Comparison of ENCODE assay signal across 12 cellular contexts in the genomic region with DNA sequence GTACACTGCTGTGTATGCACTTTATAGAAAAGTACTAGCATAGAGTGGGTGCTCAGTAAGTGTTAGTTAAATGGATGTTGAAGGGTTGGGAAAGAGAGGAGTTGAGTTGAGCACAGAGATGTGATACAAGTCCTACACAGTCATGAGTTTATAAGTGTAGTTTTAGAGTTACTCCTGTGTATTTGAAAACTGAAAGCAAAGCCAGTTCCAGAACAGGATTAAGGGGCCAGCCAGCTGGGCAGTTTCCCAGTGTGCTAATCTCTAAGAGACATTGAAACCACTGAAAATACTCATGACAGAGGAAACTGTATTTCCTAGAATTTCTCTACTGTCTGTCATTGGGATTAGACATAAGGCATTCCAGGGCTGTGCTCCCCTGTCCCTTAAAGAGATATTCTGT.
DNase-seq lines count a peak whose midpoint lies in the region; ATAC-seq and TF ChIP-seq lines count a peak whose summit lies in the region.
"Had no signal": no experiment of that assay in that cellular context is flagged by ENCODE, and none has a peak within 500 bp of the region (broad histone marks: within the 10 kb centered on the region; RNA-seq: fewer than 3 reads in every experiment).

No MANE protein-coding gene starts in this region.

- peaks cover 2 to 45% (median 29%) of the 10 kb centered on the region in 8 donors for H3K9me3 Mint-ChIP-seq in CD4-positive, alpha-beta memory T cell

- no peak for TF ChIP-seq EP300 in ovary (IDR thresholded peaks at IDR 0.05)

- ATAC-seq in DND-41 (ENCODE audit: insufficient read depth, low read depth) (peak; percentile 35; the same call in 2 of the 3 replicates), HG02885 (IDR thresholded peaks at IDR 0.05; ENCODE audit: poor library complexity, unreplicated experiment) (no peak), HG02870 (IDR thresholded peaks at IDR 0.05; ENCODE audit: unreplicated experiment) (no peak)

- POLR2A ChIA-PET in CD4-positive, alpha-beta memory T cell (lab: Charles Lee; ENCODE audit: partially characterized antibody): no interaction called here

- no peaks in the 10 kb centered on the region for H3K27me3 Mint-ChIP-seq in CD4-positive, alpha-beta memory T cell
- H3K27me3 Mint-ChIP-seq: activated CD4-positive, alpha-beta memory T cell treated with anti-CD3 and anti-CD28 coated beads, Interleukin-2, amount 10 ng/mL, durations not matched to agents 7 days and 5 days; activated naive CD8-positive, alpha-beta T cell treated with anti-CD3 and anti-CD28 coated beads for 36 hours had no signal

- no peak overlapping the region for H3K27ac ChIP-seq in DND-41 (ENCODE audit: low read length)
- H3K27ac ChIP-seq in adrenal gland: peak overlapping the region in 3 of 5 donors; percentile 34 to 65 (median 35)
- H3K27ac ChIP-seq in ovary: no peak overlapping the region
- H3K27ac ChIP-seq in CD4-positive, alpha-beta memory T cell (ENCODE audit: low read depth, low read length): no peak overlapping the region
- H3K27ac ChIP-seq: BLaER1 treated with 17β-estradiol and CSF1 and Interleukin-3, amounts not matched to agents 10 nM and 100 nM had no signal

- H3K27me3 ChIP-seq in DND-41 (ENCODE audit: insufficient read depth, low read length, poor library complexity) (no peaks in the 10 kb centered on the region), adrenal gland (no peaks in the 10 kb centered on the region), ovary (no peaks in the 10 kb centered on the region)
- no peaks in the 10 kb centered on the region for H3K27me3 ChIP-seq in CD4-positive, alpha-beta memory T cell (ENCODE audit: insufficient read depth, low read length)
- H3K27me3 ChIP-seq: BLaER1 treated with 17β-estradiol and CSF1 and Interleukin-3, amounts not matched to agents 10 nM and 100 nM had no signal

- H3K4me3 ChIP-seq in DND-41 (ENCODE audit: low read depth in 1 of 2, low read length in 2 of 2): no peak overlapping the region
- no peak overlapping the region for H3K4me3 ChIP-seq in adrenal gland
- H3K4me3 ChIP-seq in ovary: no peak overlapping the region
- H3K4me3 ChIP-seq in CD4-positive, alpha-beta memory T cell (ENCODE audit: low read length in 2 of 2): no peak overlapping the region
- H3K4me3 ChIP-seq: BLaER1 treated with 17β-estradiol and CSF1 and Interleukin-3, amounts not matched to agents 10 nM and 100 nM had no signal

- intact Hi-C loops in adrenal gland (cut with DNase I): no loop called here
- intact Hi-C loops in ovary (cut with DNase I): no loop called here
- intact Hi-C loops in CD4-positive, alpha-beta memory T cell (cut with micrococcal nuclease): no loop called here

- no peaks in the 10 kb centered on the region for H3K79me2 ChIP-seq in DND-41 (ENCODE audit: insufficient read depth, low read length)

- H3K4me2 ChIP-seq in DND-41 (ENCODE audit: insufficient read depth, low read length): no peak overlapping the region
- H3K4me2 ChIP-seq: BLaER1 treated with 17β-estradiol and CSF1 and Interleukin-3, amounts not matched to agents 10 nM and 100 nM had no signal

- peaks cover 47 to 71% of the 10 kb centered on the region in 2 donors for H3K36me3 Mint-ChIP-seq in CD4-positive, alpha-beta memory T cell

- H3K27ac Mint-ChIP-seq in CD4-positive, alpha-beta memory T cell: no peak overlapping the region
- H3K27ac Mint-ChIP-seq: activated CD4-positive, alpha-beta memory T cell treated with anti-CD3 and anti-CD28 coated beads, Interleukin-2, amount 10 ng/mL, durations not matched to agents 7 days and 5 days; activated naive CD8-positive, alpha-beta T cell treated with anti-CD3 and anti-CD28 coated beads for 36 hours had no signal

- CTCF ChIA-PET in CD4-positive, alpha-beta memory T cell (lab: Charles Lee; ENCODE audit: partially characterized antibody): no interaction called here

- H3K36me3 ChIP-seq in DND-41 (ENCODE audit: insufficient read depth, low read length): peaks cover 16% of the 10 kb centered on the region; the same call in 1 of the 2 replicates
- H3K36me3 ChIP-seq in adrenal gland (replicated peaks in 1 of 2): no peaks in the 10 kb centered on the region
- H3K36me3 ChIP-seq in ovary: no peaks in the 10 kb centered on the region
- no peaks in the 10 kb centered on the region for H3K36me3 ChIP-seq in CD4-positive, alpha-beta memory T cell (ENCODE audit: insufficient read depth, low read length)

- TF ChIP-seq POLR2A in adrenal gland (IDR thresholded peaks at IDR 0.05) (no peak), ovary (IDR thresholded peaks at IDR 0.05) (no peak)

- peaks cover 22% of the 10 kb centered on the region for H3K9me3 ChIP-seq in DND-41 (ENCODE audit: insufficient read depth, low read length, severe bottlenecking)
- peaks cover 0 to 8% (median 0%) of the 10 kb centered on the region in 3 donors for H3K9me3 ChIP-seq in adrenal gland (replicated peaks in 1 of 3)
- peaks cover 0 to 6% of the 10 kb centered on the region in 2 donors for H3K9me3 ChIP-seq in ovary
- no peaks in the 10 kb centered on the region for H3K9me3 ChIP-seq in CD4-positive, alpha-beta memory T cell (ENCODE audit: control insufficient read depth in 1 of 2, low read length in 2 of 2)

- H3K4me3 Mint-ChIP-seq in CD4-positive, alpha-beta memory T cell: no peak overlapping the region
- H3K4me3 Mint-ChIP-seq: activated CD4-positive, alpha-beta memory T cell treated with anti-CD3 and anti-CD28 coated beads, Interleukin-2, amount 10 ng/mL, durations not matched to agents 7 days and 5 days; activated naive CD8-positive, alpha-beta T cell treated with anti-CD3 and anti-CD28 coated beads for 36 hours had no signal

- TF ChIP-seq CTCF in DND-41 (IDR thresholded peaks at IDR 0.05; ENCODE audit: borderline replicate concordance, extremely low read depth, low read length, poor library complexity, severe bottlenecking): no peak
- no peak for TF ChIP-seq CTCF in adrenal gland (IDR thresholded peaks at IDR 0.05)
- TF ChIP-seq CTCF in ovary (IDR thresholded peaks at IDR 0.05): no peak

- H3K9ac ChIP-seq in DND-41 (ENCODE audit: low read depth, low read length): no peak overlapping the region
- H3K9ac ChIP-seq: BLaER1 treated with 17β-estradiol and CSF1 and Interleukin-3, amounts not matched to agents 10 nM and 100 nM had no signal

- no peak overlapping the region for H2AFZ ChIP-seq in DND-41 (ENCODE audit: low read depth, low read length)

- peaks cover 0 to 2% (median 0%) of the 10 kb centered on the region in 4 donors for H3K4me1 Mint-ChIP-seq in CD4-positive, alpha-beta memory T cell
- H3K4me1 Mint-ChIP-seq: activated CD4-positive, alpha-beta memory T cell treated with anti-CD3 and anti-CD28 coated beads, Interleukin-2, amount 10 ng/mL, durations not matched to agents 7 days and 5 days; activated naive CD8-positive, alpha-beta T cell treated with anti-CD3 and anti-CD28 coated beads for 36 hours had no signal

- no peaks in the 10 kb centered on the region for H3K4me1 ChIP-seq in DND-41 (ENCODE audit: insufficient read depth, low read length)
- H3K4me1 ChIP-seq in adrenal gland (replicated peaks in 1 of 2): peaks cover 0 to 12% of the 10 kb centered on the region in 2 donors
- no peaks in the 10 kb centered on the region for H3K4me1 ChIP-seq in ovary (ENCODE audit: insufficient read depth)
- no peaks in the 10 kb centered on the region for H3K4me1 ChIP-seq in CD4-positive, alpha-beta memory T cell (ENCODE audit: insufficient read depth, low read length)
- H3K4me1 ChIP-seq: BLaER1 treated with 17β-estradiol and CSF1 and Interleukin-3, amounts not matched to agents 10 nM and 100 nM had no signal

- DNase-seq in DND-41: no peak
- DNase-seq in adrenal gland: peak in 6 of 7 donors; percentile 26 to 76 (median 55)
- DNase-seq in globus pallidus (ENCODE audit: low spot score): peak; percentile 4
- DNase-seq in ovary: peak in 4 of 5 donors; percentile 41 to 69 (median 48)
- DNase-seq in CD4-positive, alpha-beta memory T cell: no peak
- DNase-seq in NCI-H128 (lab: John Stamatoyannopoulos, UW; ENCODE audit: unreplicated experiment): no peak
- DNase-seq: activated CD4-positive, alpha-beta memory T cell treated with anti-CD3 and anti-CD28 coated beads, Interleukin-2, amount 10 ng/mL, durations not matched to agents 7 days and 5 days; activated naive CD8-positive, alpha-beta T cell treated with anti-CD3 and anti-CD28 coated beads for 36 hours; kidney glomerular epithelial cell had no signal

- no peaks in the 10 kb centered on the region for H4K20me1 ChIP-seq in DND-41 (ENCODE audit: insufficient read depth, low read length)
- H4K20me1 ChIP-seq: BLaER1 treated with 17β-estradiol and CSF1 and Interleukin-3, amounts not matched to agents 10 nM and 100 nM had no signal

Comparison
In these comparisons a context has a peak if more than half of its experiments do, and no peak if none do; other contexts are left out.
1. DNase-seq: peak in adrenal gland (6 of 7), globus pallidus (single experiment) and ovary (4 of 5); none in DND-41 (single experiment), CD4-positive, alpha-beta memory T cell (0 of 5) and NCI-H128 (single experiment).
2. H3K27ac ChIP-seq: peak in adrenal gland (3 of 5); none in DND-41 (single experiment), ovary (0 of 2) and CD4-positive, alpha-beta memory T cell (single experiment).